ENCODE assay signal across 34 cellular contexts in the genomic region with DNA sequence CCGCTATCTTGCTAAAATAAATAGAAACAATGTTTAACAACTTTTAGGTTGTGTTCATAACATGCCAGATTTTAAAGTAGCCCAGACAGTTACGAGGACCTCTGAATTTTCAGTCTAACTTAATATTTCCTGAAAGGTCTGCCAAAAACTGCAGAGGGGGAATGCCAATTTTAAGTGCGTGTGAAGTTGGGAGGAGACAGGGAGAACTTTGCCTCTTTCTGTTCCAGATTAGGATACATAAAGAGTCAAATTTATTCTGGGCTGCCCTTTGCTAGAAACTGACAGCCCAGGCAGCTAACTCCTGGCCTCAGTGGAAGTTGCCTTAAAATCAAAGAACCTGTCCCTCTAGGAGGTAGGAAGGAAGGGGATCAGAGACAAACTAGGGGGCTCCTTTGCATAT. TPM values are rescaled to one million over a fixed set of nuclear protein-coding genes. Genes with fewer than 3 reads are reported as not detected.
A peak's percentile ranks its signal among the peaks of the same experiment; 100 is the strongest.
DNase-seq lines count a peak whose midpoint lies in the region; ATAC-seq and TF ChIP-seq lines count a peak whose summit lies in the region.
"Had no signal": no experiment of that assay in that cellular context is flagged by ENCODE, and none has a peak within 500 bp of the region (broad histone marks: within the 10 kb centered on the region; RNA-seq: fewer than 3 reads in every experiment).

No MANE protein-coding gene starts in this region.

- no peak for DNase-seq in GM23338 (ENCODE audit: low spot score)
- no peak for DNase-seq in ascending aorta (ENCODE audit: low spot score in 2 of 2)
- DNase-seq in left ventricle myocardium inferior, result no peak
- DNase-seq in tibial artery, result no peak
- no peak for DNase-seq in NCI-H226
- no peak for DNase-seq in HUDEP-2 (lab: John Stamatoyannopoulos, UW; ENCODE audit: unreplicated experiment in 76 of 76)
- no peak for DNase-seq in activated T-cell treated with anti-CD3 and anti-CD28 coated beads, Interleukin-2, amount 50 U/mL, for 4 hours
- DNase-seq: activated CD4-positive, alpha-beta T cell treated with anti-CD3 and anti-CD28 coated beads, Interleukin-2, amount 50 U/mL, for 48 hours; activated CD4-positive, CD25-positive, alpha-beta regulatory T cell treated with anti-CD3 and anti-CD28 coated beads, Interleukin-2, amount 50 U/mL, for 72 hours; activated CD8-positive, alpha-beta memory T cell treated with anti-CD3 and anti-CD28 coated beads, Interleukin-2, amount 50 U/mL, for 4 hours; activated naive CD4-positive, alpha-beta T cell treated with anti-CD3 and anti-CD28 coated beads for 36 hours; brain microvascular endothelial cell; COR-L47; DMS53; GM23248; HFFc6; immature natural killer cell; left colon; mesendoderm; NCI-H1105; NCI-H187; NCI-H2171; NCI-H524; PC-9; stimulated activated CD8-positive, alpha-beta memory T cell treated with anti-CD3 and anti-CD28 coated beads, Interleukin-4, amount 100 ng/mL, for 48 hours; stimulated activated naive CD8-positive, alpha-beta T cell treated with anti-CD3 and anti-CD28 coated beads, Interleukin-15, amount 100 ng/mL, for 72 hours; T-helper 17 cell had no signal

- H3K27me3 ChIP-seq in GM23338 (ENCODE audit: insufficient read depth) (no peaks in the 10 kb centered on the region), ascending aorta (no peaks in the 10 kb centered on the region), left ventricle myocardium inferior (ENCODE audit: low read depth) (no peaks in the 10 kb centered on the region), tibial artery (no peaks in the 10 kb centered on the region)
- H3K27me3 ChIP-seq: BLaER1, brain microvascular endothelial cell, tibial nerve had no signal

- no peak overlapping the region for H3K27ac Mint-ChIP-seq in GM23338
- H3K27ac Mint-ChIP-seq: activated naive CD4-positive, alpha-beta T cell treated with anti-CD3 and anti-CD28 coated beads for 36 hours; activated T-helper 1 cell treated with anti-CD3 and anti-CD28 coated beads, Interleukin-12 subunit alpha, Interleukin-12 subunit beta, Interleukin-2, Interleukin-4 antibody, amounts not matched to agents 30 ng/mL and 10 ng/mL and 1 ng/mL, durations not matched to agents 14 hours and 24 hours and 36 hours; HFFc6; stimulated activated naive CD8-positive, alpha-beta T cell treated with anti-CD3 and anti-CD28 coated beads, Interleukin-15, amount 100 ng/mL, for 72 hours; T-helper 17 cell had no signal

- no peaks in the 10 kb centered on the region for H3K79me2 ChIP-seq in GM23338 (replicated peaks; ENCODE audit: insufficient read depth)
- H3K79me2 ChIP-seq: parathyroid adenoma had no signal

- H4K20me1 ChIP-seq in GM23338 (replicated peaks; ENCODE audit: insufficient read depth), result no peaks in the 10 kb centered on the region
- H4K20me1 ChIP-seq: BLaER1 had no signal

- no peaks in the 10 kb centered on the region for H3K9me2 ChIP-seq in GM23338 (ENCODE audit: insufficient read depth)

- H3K27me3 Mint-ChIP-seq in GM23338 (ENCODE audit: insufficient read depth, low read depth, poor library complexity), result peaks cover 3% of the 10 kb centered on the region
- H3K27me3 Mint-ChIP-seq in activated T-cell treated with anti-CD3 and anti-CD28 coated beads, Interleukin-2, amount 50 U/mL, for 4 hours (ENCODE audit: low read depth), result no peaks in the 10 kb centered on the region

- H3K36me3 Mint-ChIP-seq in GM23338 (ENCODE audit: low read depth), result peaks cover 4% of the 10 kb centered on the region; the same call in 1 of the 3 replicates
- H3K36me3 Mint-ChIP-seq in activated T-cell treated with anti-CD3 and anti-CD28 coated beads, Interleukin-2, amount 50 U/mL, for 4 hours (ENCODE audit: insufficient read depth), result peaks cover 2% of the 10 kb centered on the region

- H3K27ac ChIP-seq in GM23338 (ENCODE audit: low read depth), result no peak overlapping the region
- H3K27ac ChIP-seq in ascending aorta, result peak overlapping the region; percentile 77 to 79
- peak overlapping the region; percentile 42 for H3K27ac ChIP-seq in left ventricle myocardium inferior (replicated peaks)
- H3K27ac ChIP-seq in tibial artery, result peak overlapping the region; percentile 71 to 78
- H3K27ac ChIP-seq: BLaER1, brain microvascular endothelial cell, GM23248, parathyroid adenoma, PC-9 had no signal

- peaks cover 8% of the 10 kb centered on the region; the same call in 1 of the 3 replicates for H3K9me3 Mint-ChIP-seq in GM23338
- peaks cover 10% of the 10 kb centered on the region for H3K9me3 Mint-ChIP-seq in activated T-cell treated with anti-CD3 and anti-CD28 coated beads, Interleukin-2, amount 50 U/mL, for 4 hours
- H3K9me3 Mint-ChIP-seq: HFFc6, immature natural killer cell had no signal

- no peaks in the 10 kb centered on the region for H3K4me1 ChIP-seq in GM23338 (ENCODE audit: insufficient read depth)
- peaks cover 11 to 32% of the 10 kb centered on the region in 2 donors for H3K4me1 ChIP-seq in ascending aorta
- H3K4me1 ChIP-seq in left ventricle myocardium inferior, result peaks cover 11% of the 10 kb centered on the region
- H3K4me1 ChIP-seq in tibial artery, result peaks cover 0 to 49% (median 31%) of the 10 kb centered on the region in 4 donors
- H3K4me1 ChIP-seq: BLaER1, parathyroid adenoma had no signal

- intact Hi-C loops in ascending aorta (cut with DNase I), result loop anchor here (5.0 kb wide), 1 partner anchor 54 kb away; a partner anchor contains a TSS
- intact Hi-C loops in left ventricle myocardium inferior (cut with micrococcal nuclease), result no loop called here
- intact Hi-C loops in tibial artery (cut with DNase I; ENCODE audit: low total_unique reads), result no loop called here

- H3K4me2 ChIP-seq in GM23338, result no peak overlapping the region
- H3K4me2 ChIP-seq: BLaER1, PC-9 had no signal

- TF ChIP-seq CTCF in GM23338 (conservative IDR thresholded peaks at IDR 0.05; ENCODE audit: low read depth in 2 of 2) (no peak), ascending aorta (IDR thresholded peaks at IDR 0.05) (no peak), left ventricle myocardium inferior (IDR thresholded peaks at IDR 0.05; ENCODE audit: borderline replicate concordance) (no peak), tibial artery (IDR thresholded peaks at IDR 0.05) (no peak)

- H3K36me3 ChIP-seq in GM23338 (ENCODE audit: insufficient read depth) (no peaks in the 10 kb centered on the region), ascending aorta (no peaks in the 10 kb centered on the region), left ventricle myocardium inferior (no peaks in the 10 kb centered on the region), tibial artery (no peaks in the 10 kb centered on the region)
- H3K36me3 ChIP-seq: BLaER1, brain microvascular endothelial cell, tibial nerve had no signal

- H3K4me3 ChIP-seq in GM23338 (no peak overlapping the region), ascending aorta (peak overlapping the region in 1 of 2 donors; percentile 23), left ventricle myocardium inferior (no peak overlapping the region), tibial artery (no peak overlapping the region)
- H3K4me3 ChIP-seq: BLaER1, GM23248, K562, PC-9, tibial nerve had no signal

- no peaks in the 10 kb centered on the region; the same call in 2 of the 3 replicates for H3K4me1 Mint-ChIP-seq in GM23338
- no peaks in the 10 kb centered on the region for H3K4me1 Mint-ChIP-seq in activated T-cell treated with anti-CD3 and anti-CD28 coated beads, Interleukin-2, amount 50 U/mL, for 4 hours (ENCODE audit: low read depth)
- H3K4me1 Mint-ChIP-seq: immature natural killer cell, T-helper 17 cell had no signal

- H3K9me3 ChIP-seq in ascending aorta, result peaks cover 0 to 4% of the 10 kb centered on the region in 2 donors
- peaks cover 3% of the 10 kb centered on the region for H3K9me3 ChIP-seq in left ventricle myocardium inferior (replicated peaks)
- H3K9me3 ChIP-seq in tibial artery, result no peaks in the 10 kb centered on the region
- H3K9me3 ChIP-seq: BLaER1, tibial nerve had no signal

- H3K4me3 Mint-ChIP-seq in GM23338, result no peak overlapping the region
- H3K4me3 Mint-ChIP-seq in activated T-cell treated with anti-CD3 and anti-CD28 coated beads, Interleukin-2, amount 50 U/mL, for 4 hours, result no peak overlapping the region
- H3K4me3 Mint-ChIP-seq: activated naive CD4-positive, alpha-beta T cell treated with anti-CD3 and anti-CD28 coated beads for 36 hours; activated T-helper 1 cell treated with anti-CD3 and anti-CD28 coated beads, Interleukin-12 subunit alpha, Interleukin-12 subunit beta, Interleukin-2, Interleukin-4 antibody, amounts not matched to agents 30 ng/mL and 10 ng/mL and 1 ng/mL, durations not matched to agents 14 hours and 24 hours and 36 hours; HFFc6; immature natural killer cell; neural crest cell; stimulated activated naive CD8-positive, alpha-beta T cell treated with anti-CD3 and anti-CD28 coated beads, Interleukin-15, amount 100 ng/mL, for 72 hours; T-helper 17 cell had no signal

- no peaks in the 10 kb centered on the region for H3F3A ChIP-seq in GM23338 (replicated peaks; ENCODE audit: low read depth)

- ATAC-seq in GM23338, result no peak
- ATAC-seq in activated T-cell treated with anti-CD3 and anti-CD28 coated beads, Interleukin-2, amount 50 U/mL, for 4 hours, result no peak
- ATAC-seq: K562; left colon; SK-N-SH treated with all-trans-retinoic acid at 6 μM for 48 hours; stimulated activated naive CD8-positive, alpha-beta T cell treated with anti-CD3 and anti-CD28 coated beads, Interleukin-15, amount 100 ng/mL, for 72 hours had no signal

- 0 out of 2 replicates have a peak overlapping the region, but pooled peaks have one; percentile 2 for H2AFZ ChIP-seq in GM23338
- H2AFZ ChIP-seq: GM23248, parathyroid adenoma, PC-9 had no signal

TF ChIP-seq in GM23338, 12 proteins besides CTCF, POLR2A, EP300 and RAD21 (continues in another document):
- TF ChIP-seq ZNF114 (CRISPR knock-in tag; IDR thresholded peaks at IDR 0.05) (no peak), EZH2phosphoT487 (IDR thresholded peaks at IDR 0.05; ENCODE audit: unreplicated experiment) (no peak), NANOG (IDR thresholded peaks at IDR 0.05; ENCODE audit: borderline replicate concordance) (no peak), EZH2 (IDR thresholded peaks at IDR 0.05; ENCODE audit: low read depth, unreplicated experiment) (no peak)

RNA-seq across cellular contexts. Expression of a gene that starts 52.3 kb away (rescaled TPM):
- 40.1 and 44.4 TPM in 2 replicates for total RNA-seq in GM23338 (2014; rRNA removed; shearing (Covaris generic))
- 39.9 and 40.3 TPM in 2 replicates for polyA plus RNA-seq in GM23338 (2016; fragmentation: Nextera tagmentation; extraction: Ambion mirVana)
- 34.9 TPM for total RNA-seq in ascending aorta
- 12.6 TPM for total RNA-seq in left ventricle myocardium inferior
- 10 to 100 TPM; 64.3 to 79.2 (median 78.1) TPM for total RNA-seq in activated T-cell treated with anti-CD3 and anti-CD28 coated beads, Interleukin-2, amount 50 U/mL, for 4 hours
